In genomic region chr7:115328018-115328417, GRCh38 we compare ENCODE assay signal across 20 cellular contexts.
DNase-seq lines count a peak whose midpoint lies in the region; ATAC-seq and TF ChIP-seq lines count a peak whose summit lies in the region.
"Had no signal": no experiment of that assay in that cellular context is flagged by ENCODE, and none has a peak within 500 bp of the region (broad histone marks: within the 10 kb centered on the region; RNA-seq: fewer than 3 reads in every experiment).

No MANE protein-coding gene starts in this region.

- no peak for ATAC-seq in HCT116
- 0 out of 3 replicates have a peak, but pooled peaks have one; percentile 44 for ATAC-seq in RWPE2 (ENCODE audit: low read depth)

- no peaks in the 10 kb centered on the region for H3K36me3 Mint-ChIP-seq in nephron progenitor cell (ENCODE audit: low read depth)
- no peaks in the 10 kb centered on the region for H3K36me3 Mint-ChIP-seq in neural progenitor cell
- H3K36me3 Mint-ChIP-seq: CD4-positive, CD25-positive, alpha-beta regulatory T cell had no signal

- no peaks in the 10 kb centered on the region for H3K79me2 ChIP-seq in HCT116 (ENCODE audit: insufficient read depth, low read length)
- no peaks in the 10 kb centered on the region for H3K79me2 ChIP-seq in neural progenitor cell (ENCODE audit: low read depth)

- H2AFZ ChIP-seq in HCT116 (ENCODE audit: low read depth, low read length, poor library complexity, severe bottlenecking) (peak overlapping the region; percentile 7), neural progenitor cell (replicated peaks) (no peak overlapping the region)

- no peaks in the 10 kb centered on the region for H3F3A ChIP-seq in neural progenitor cell (ENCODE audit: low read depth)

- TF ChIP-seq CTCF in HCT116 (IDR thresholded peaks at IDR 0.05 in 2 of 3, conservative IDR thresholded peaks at IDR 0.05 in 1 of 3; ENCODE audit: borderline replicate concordance in 1 of 3, insufficient read depth in 1 of 3, low read depth in 2 of 3, low read length in 2 of 3) (no peak), RWPE2 (IDR thresholded peaks at IDR 0.05; ENCODE audit: poor library complexity, severe bottlenecking) (no peak), epithelial cell of esophagus (IDR thresholded peaks at IDR 0.05; ENCODE audit: insufficient read depth, low read depth, low read length, missing control alignments) (no peak), nephron progenitor cell (IDR thresholded peaks at IDR 0.05) (no peak), neural progenitor cell (IDR thresholded peaks at IDR 0.05) (no peak)

- POLR2A ChIA-PET in HCT116 (lab: Charles Lee), result no interaction called here

- H3K4me3 Mint-ChIP-seq in nephron progenitor cell (no peak overlapping the region), neural progenitor cell (no peak overlapping the region)
- H3K4me3 Mint-ChIP-seq: CD4-positive, CD25-positive, alpha-beta regulatory T cell; H9; HFFc6 had no signal

- H3K4me1 Mint-ChIP-seq in nephron progenitor cell (no peaks in the 10 kb centered on the region), neural progenitor cell (no peaks in the 10 kb centered on the region)
- H3K4me1 Mint-ChIP-seq: CD4-positive, CD25-positive, alpha-beta regulatory T cell; H9 had no signal

- no peak for TF ChIP-seq POLR2A in HCT116 (IDR thresholded peaks at IDR 0.05; ENCODE audit: borderline replicate concordance, extremely low read depth, insufficient read depth, insufficient read length)

- no peak overlapping the region for H3K27ac ChIP-seq in HCT116 (ENCODE audit: low read depth, low read length)
- peak overlapping the region; percentile 23 for H3K27ac ChIP-seq in RWPE2 (ENCODE audit: poor library complexity, severe bottlenecking)
- H3K27ac ChIP-seq in neural progenitor cell, result no peak overlapping the region
- H3K27ac ChIP-seq: RWPE1 had no signal

- no peaks in the 10 kb centered on the region for H3K9me3 ChIP-seq in HCT116 (ENCODE audit: control insufficient read depth in 1 of 2, insufficient read depth in 1 of 2, low read depth in 1 of 2, low read length in 2 of 2)
- no peaks in the 10 kb centered on the region for H3K9me3 ChIP-seq in RWPE2 (ENCODE audit: severe bottlenecking)
- H3K9me3 ChIP-seq in neural progenitor cell (ENCODE audit: low read depth), result no peaks in the 10 kb centered on the region
- H3K9me3 ChIP-seq: SK-N-SH had no signal

- intact Hi-C loops in HCT116 (cut with micrococcal nuclease), result no loop called here

- no peak overlapping the region for H3K9ac ChIP-seq in HCT116 (ENCODE audit: low read length)
- no peak overlapping the region for H3K9ac ChIP-seq in neural progenitor cell
- H3K9ac ChIP-seq: SK-N-SH had no signal

- RAD21 ChIA-PET in HCT116 (lab: Charles Lee; ENCODE audit: low non-redundant PET in 1 of 2, low total read pairs in 2 of 2, uncharacterized antibody in 2 of 2, unreplicated experiment in 2 of 2), result no interaction called here

- H3K4me1 ChIP-seq in HCT116 (ENCODE audit: control insufficient read depth in 1 of 2, insufficient read depth in 2 of 2, low read length in 2 of 2), result no peaks in the 10 kb centered on the region
- H3K4me1 ChIP-seq in RWPE2 (ENCODE audit: insufficient read depth, poor library complexity, severe bottlenecking), result peaks cover 13% of the 10 kb centered on the region
- no peaks in the 10 kb centered on the region for H3K4me1 ChIP-seq in neural progenitor cell

- CTCF ChIA-PET in HCT116 (lab: Charles Lee), result no interaction called here

- no peak overlapping the region for H3K4me2 ChIP-seq in HCT116 (ENCODE audit: low read length)
- no peak overlapping the region for H3K4me2 ChIP-seq in neural progenitor cell
- H3K4me2 ChIP-seq: SK-N-SH had no signal

- H3K27me3 ChIP-seq in HCT116 (ENCODE audit: insufficient read depth, low read length) (no peaks in the 10 kb centered on the region), RWPE2 (ENCODE audit: insufficient read depth, poor library complexity, severe bottlenecking) (no peaks in the 10 kb centered on the region), neural progenitor cell (no peaks in the 10 kb centered on the region)

- no peak for TF ChIP-seq RAD21 in HCT116 (IDR thresholded peaks at IDR 0.05; ENCODE audit: low read depth)

- no peak for DNase-seq in HCT116 (ENCODE audit: low read depth, low spot score)
- DNase-seq in RWPE2 (ENCODE audit: low spot score), result no peak
- peak; percentile 39 for DNase-seq in epithelial cell of esophagus (ENCODE audit: low read depth)
- no peak for DNase-seq in nephron progenitor cell
- no peak for DNase-seq in RPMI8226
- DNase-seq in NCI-H774 (lab: John Stamatoyannopoulos, UW), result no peak
- DNase-seq in neural progenitor cell (ENCODE audit: low spot score), result no peak
- DNase-seq: CD4-positive, CD25-positive, alpha-beta regulatory T cell; H9; HFFc6; KBM-7; MM.1S; NCI-H1694; NCI-H2081; NCI-H2227 treated with DMSO at 0.1 percent for 48 hours; NCI-H69; SIG-M5; SK-N-SH; SW 1271 had no signal

- no peaks in the 10 kb centered on the region for H3K36me3 ChIP-seq in HCT116 (ENCODE audit: control insufficient read depth in 1 of 2, insufficient read depth in 2 of 2, low read length in 2 of 2)
- H3K36me3 ChIP-seq in RWPE2 (ENCODE audit: low read depth), result no peaks in the 10 kb centered on the region
- no peaks in the 10 kb centered on the region for H3K36me3 ChIP-seq in neural progenitor cell

- H3K4me3 ChIP-seq in HCT116 (replicated peaks in 1 of 2; ENCODE audit: low read depth in 1 of 2, low read length in 2 of 2) (no peak overlapping the region), RWPE2 (ENCODE audit: severe bottlenecking) (no peak overlapping the region), epithelial cell of esophagus (ENCODE audit: low read length) (no peak overlapping the region), neural progenitor cell (no peak overlapping the region)

- no peaks in the 10 kb centered on the region for H3K27me3 Mint-ChIP-seq in nephron progenitor cell (ENCODE audit: low read depth, poor library complexity)
- H3K27me3 Mint-ChIP-seq in neural progenitor cell (ENCODE audit: insufficient read depth, low read depth), result no peaks in the 10 kb centered on the region
- H3K27me3 Mint-ChIP-seq: CD4-positive, CD25-positive, alpha-beta regulatory T cell had no signal

- no peaks in the 10 kb centered on the region for H3K9me2 ChIP-seq in HCT116 (ENCODE audit: insufficient read depth)
- H3K9me2 ChIP-seq: SK-N-SH had no signal

- H3K9me3 Mint-ChIP-seq in nephron progenitor cell, result no peaks in the 10 kb centered on the region
- H3K9me3 Mint-ChIP-seq in neural progenitor cell, result no peaks in the 10 kb centered on the region
- H3K9me3 Mint-ChIP-seq: CD4-positive, CD25-positive, alpha-beta regulatory T cell; H9; HFFc6 had no signal

- H3K27ac Mint-ChIP-seq in nephron progenitor cell (peak overlapping the region; percentile 46), neural progenitor cell (no peak overlapping the region)
- H3K27ac Mint-ChIP-seq: CD4-positive, CD25-positive, alpha-beta regulatory T cell; H9; HFFc6 had no signal

- no TSS peak for BruUV-seq in HCT116 (replicated peaks; lab: Mats Ljungman, UMichigan)

- no peaks in the 10 kb centered on the region for H4K20me1 ChIP-seq in HCT116 (ENCODE audit: insufficient read depth)
- H4K20me1 ChIP-seq in neural progenitor cell (ENCODE audit: low read depth), result no peaks in the 10 kb centered on the region

TF ChIP-seq in HCT116, 20 proteins besides CTCF, POLR2A, EP300 and RAD21:
- no peak for TF ChIP-seq SIN3A (IDR thresholded peaks at IDR 0.05; ENCODE audit: low read depth)
- no peak for TF ChIP-seq CBX3 (IDR thresholded peaks at IDR 0.05; ENCODE audit: low read depth)
- no peak for TF ChIP-seq REST (IDR thresholded peaks at IDR 0.05; ENCODE audit: low read depth)
- TF ChIP-seq JUND (IDR thresholded peaks at IDR 0.05), result no peak
- TF ChIP-seq, protein P1, sequence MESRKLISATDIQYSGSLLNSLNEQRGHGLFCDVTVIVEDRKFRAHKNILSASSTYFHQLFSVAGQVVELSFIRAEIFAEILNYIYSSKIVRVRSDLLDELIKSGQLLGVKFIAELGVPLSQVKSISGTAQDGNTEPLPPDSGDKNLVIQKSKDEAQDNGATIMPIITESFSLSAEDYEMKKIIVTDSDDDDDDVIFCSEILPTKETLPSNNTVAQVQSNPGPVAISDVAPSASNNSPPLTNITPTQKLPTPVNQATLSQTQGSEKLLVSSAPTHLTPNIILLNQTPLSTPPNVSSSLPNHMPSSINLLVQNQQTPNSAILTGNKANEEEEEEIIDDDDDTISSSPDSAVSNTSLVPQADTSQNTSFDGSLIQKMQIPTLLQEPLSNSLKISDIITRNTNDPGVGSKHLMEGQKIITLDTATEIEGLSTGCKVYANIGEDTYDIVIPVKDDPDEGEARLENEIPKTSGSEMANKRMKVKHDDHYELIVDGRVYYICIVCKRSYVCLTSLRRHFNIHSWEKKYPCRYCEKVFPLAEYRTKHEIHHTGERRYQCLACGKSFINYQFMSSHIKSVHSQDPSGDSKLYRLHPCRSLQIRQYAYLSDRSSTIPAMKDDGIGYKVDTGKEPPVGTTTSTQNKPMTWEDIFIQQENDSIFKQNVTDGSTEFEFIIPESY (IDR thresholded peaks at IDR 0.05; ENCODE audit: extremely low read depth, insufficient replicate concordance, low read length), result no peak
- no peak for TF ChIP-seq EZH2phosphoT487 (IDR thresholded peaks at IDR 0.05; ENCODE audit: borderline replicate concordance)
TF ChIP-seq in HCT116: peak in this region for 0.
